Comparison of ENCODE assay signal across 1 cellular context in the genomic region with DNA sequence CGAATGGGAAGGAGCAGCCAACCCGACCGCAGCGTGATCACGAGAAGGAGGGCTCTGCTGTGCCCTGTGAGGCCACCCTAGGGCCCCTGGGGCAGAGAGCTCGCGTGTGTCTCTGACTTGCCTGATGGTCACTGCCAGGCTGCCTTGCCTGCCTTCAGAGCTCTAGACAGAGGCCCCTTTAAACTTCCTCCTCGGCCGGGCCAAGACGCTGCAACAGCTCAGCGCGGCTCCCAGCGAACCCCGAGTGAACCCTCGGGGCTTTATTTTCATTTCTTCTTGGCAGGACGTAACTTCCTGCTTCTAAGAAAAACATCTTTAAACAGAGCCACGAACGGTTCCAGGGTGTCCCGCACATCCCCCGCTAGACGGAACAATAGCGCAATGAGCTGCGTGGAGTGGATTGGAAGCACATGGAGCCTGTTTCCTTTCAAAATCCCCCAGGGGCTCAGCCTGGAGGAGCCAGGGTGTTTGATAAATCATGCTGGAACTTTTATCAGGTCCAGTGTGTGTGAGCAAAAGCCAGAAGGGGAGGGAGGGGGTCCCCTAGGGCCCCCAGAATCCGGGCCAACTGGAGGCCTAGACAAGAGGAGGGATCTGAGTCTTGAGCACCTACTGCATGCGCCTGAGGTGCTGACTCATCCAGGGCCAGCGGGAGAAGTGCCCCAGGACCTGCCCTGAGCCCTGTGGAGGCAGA.
TF ChIP-seq lines count a peak whose summit lies in the region.

No MANE protein-coding gene starts in this region.

TF ChIP-seq in GM23338, 12 proteins besides CTCF, POLR2A, EP300 and RAD21 (continued from another document):
- TF ChIP-seq, protein P1, sequence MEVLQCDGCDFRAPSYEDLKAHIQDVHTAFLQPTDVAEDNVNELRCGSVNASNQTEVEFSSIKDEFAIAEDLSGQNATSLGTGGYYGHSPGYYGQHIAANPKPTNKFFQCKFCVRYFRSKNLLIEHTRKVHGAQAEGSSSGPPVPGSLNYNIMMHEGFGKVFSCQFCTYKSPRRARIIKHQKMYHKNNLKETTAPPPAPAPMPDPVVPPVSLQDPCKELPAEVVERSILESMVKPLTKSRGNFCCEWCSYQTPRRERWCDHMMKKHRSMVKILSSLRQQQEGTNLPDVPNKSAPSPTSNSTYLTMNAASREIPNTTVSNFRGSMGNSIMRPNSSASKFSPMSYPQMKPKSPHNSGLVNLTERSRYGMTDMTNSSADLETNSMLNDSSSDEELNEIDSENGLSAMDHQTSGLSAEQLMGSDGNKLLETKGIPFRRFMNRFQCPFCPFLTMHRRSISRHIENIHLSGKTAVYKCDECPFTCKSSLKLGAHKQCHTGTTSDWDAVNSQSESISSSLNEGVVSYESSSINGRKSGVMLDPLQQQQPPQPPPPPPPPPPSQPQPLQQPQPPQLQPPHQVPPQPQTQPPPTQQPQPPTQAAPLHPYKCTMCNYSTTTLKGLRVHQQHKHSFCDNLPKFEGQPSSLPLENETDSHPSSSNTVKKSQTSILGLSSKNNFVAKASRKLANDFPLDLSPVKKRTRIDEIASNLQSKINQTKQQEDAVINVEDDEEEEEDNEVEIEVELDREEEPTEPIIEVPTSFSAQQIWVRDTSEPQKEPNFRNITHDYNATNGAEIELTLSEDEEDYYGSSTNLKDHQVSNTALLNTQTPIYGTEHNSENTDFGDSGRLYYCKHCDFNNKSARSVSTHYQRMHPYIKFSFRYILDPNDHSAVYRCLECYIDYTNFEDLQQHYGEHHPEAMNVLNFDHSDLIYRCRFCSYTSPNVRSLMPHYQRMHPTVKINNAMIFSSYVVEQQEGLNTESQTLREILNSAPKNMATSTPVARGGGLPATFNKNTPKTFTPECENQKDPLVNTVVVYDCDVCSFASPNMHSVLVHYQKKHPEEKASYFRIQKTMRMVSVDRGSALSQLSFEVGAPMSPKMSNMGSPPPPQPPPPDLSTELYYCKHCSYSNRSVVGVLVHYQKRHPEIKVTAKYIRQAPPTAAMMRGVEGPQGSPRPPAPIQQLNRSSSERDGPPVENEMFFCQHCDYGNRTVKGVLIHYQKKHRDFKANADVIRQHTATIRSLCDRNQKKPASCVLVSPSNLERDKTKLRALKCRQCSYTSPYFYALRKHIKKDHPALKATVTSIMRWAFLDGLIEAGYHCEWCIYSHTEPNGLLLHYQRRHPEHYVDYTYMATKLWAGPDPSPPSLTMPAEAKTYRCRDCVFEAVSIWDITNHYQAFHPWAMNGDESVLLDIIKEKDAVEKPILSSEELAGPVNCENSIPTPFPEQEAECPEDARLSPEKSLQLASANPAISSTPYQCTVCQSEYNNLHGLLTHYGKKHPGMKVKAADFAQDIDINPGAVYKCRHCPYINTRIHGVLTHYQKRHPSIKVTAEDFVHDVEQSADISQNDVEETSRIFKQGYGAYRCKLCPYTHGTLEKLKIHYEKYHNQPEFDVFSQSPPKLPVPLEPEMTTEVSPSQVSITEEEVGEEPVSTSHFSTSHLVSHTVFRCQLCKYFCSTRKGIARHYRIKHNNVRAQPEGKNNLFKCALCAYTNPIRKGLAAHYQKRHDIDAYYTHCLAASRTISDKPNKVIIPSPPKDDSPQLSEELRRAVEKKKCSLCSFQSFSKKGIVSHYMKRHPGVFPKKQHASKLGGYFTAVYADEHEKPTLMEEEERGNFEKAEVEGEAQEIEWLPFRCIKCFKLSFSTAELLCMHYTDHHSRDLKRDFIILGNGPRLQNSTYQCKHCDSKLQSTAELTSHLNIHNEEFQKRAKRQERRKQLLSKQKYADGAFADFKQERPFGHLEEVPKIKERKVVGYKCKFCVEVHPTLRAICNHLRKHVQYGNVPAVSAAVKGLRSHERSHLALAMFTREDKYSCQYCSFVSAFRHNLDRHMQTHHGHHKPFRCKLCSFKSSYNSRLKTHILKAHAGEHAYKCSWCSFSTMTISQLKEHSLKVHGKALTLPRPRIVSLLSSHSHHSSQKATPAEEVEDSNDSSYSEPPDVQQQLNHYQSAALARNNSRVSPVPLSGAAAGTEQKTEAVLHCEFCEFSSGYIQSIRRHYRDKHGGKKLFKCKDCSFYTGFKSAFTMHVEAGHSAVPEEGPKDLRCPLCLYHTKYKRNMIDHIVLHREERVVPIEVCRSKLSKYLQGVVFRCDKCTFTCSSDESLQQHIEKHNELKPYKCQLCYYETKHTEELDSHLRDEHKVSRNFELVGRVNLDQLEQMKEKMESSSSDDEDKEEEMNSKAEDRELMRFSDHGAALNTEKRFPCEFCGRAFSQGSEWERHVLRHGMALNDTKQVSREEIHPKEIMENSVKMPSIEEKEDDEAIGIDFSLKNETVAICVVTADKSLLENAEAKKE (CRISPR knock-in tag; IDR thresholded peaks at IDR 0.05): no peak
- TF ChIP-seq STAT1 (IDR thresholded peaks at IDR 0.05; ENCODE audit: unreplicated experiment): no peak
TF ChIP-seq in GM23338: peak in this region for 0.
